ENCODE assay signal across 33 cellular contexts in the genomic region with DNA sequence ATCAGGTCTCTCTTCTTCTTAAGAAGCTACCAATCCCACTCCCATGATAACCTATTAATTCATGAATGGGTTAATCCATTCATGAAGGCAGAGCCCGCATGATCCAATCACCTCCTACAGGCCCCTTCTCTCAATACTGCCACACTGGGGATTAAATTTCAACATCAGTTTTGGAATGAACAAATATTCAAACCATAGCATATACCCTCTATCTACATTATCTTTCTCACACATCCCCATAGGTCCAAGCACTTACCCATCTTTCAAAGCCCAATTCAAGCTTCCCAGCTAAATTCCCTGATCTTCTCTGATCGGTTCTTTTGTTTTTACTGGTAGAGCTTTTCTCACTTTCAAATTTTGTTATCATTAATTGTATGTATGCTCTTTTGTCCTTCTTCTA. TPM values are rescaled to one million over a fixed set of nuclear protein-coding genes. Genes with fewer than 3 reads are reported as not detected.
DNase-seq lines count a peak whose midpoint lies in the region; ATAC-seq and TF ChIP-seq lines count a peak whose summit lies in the region.
"Had no signal": no experiment of that assay in that cellular context is flagged by ENCODE, and none has a peak within 500 bp of the region (broad histone marks: within the 10 kb centered on the region; RNA-seq: fewer than 3 reads in every experiment).

No MANE protein-coding gene starts in this region.

- TF ChIP-seq EP300 in stomach (IDR thresholded peaks at IDR 0.05), result no peak

- in situ Hi-C loops in SK-MEL-5 (cut with HindIII; ENCODE audit: low pct_unique_long_range_greater_than_20kb, low sequenced_read_pairs), result no loop called here

- H3K27me3 ChIP-seq in esophagus squamous epithelium (no peaks in the 10 kb centered on the region), stomach (no peaks in the 10 kb centered on the region)
- H3K27me3 ChIP-seq: ascending aorta, BLaER1, testis, vagina had no signal

- POLR2A ChIA-PET in OCI-LY7 (lab: Charles Lee), result interaction anchor here (0.6 kb wide), 1 partner anchor 80 kb away, joined by 4 read pairs; no protein-coding TSS in a partner anchor

- H3K4me3 Mint-ChIP-seq in activated naive CD4-positive, alpha-beta T cell treated with anti-CD3 and anti-CD28 coated beads, Interleukin-2, amount 50 U/mL, for 24 hours, result peak overlapping the region; percentile 50
- H3K4me3 Mint-ChIP-seq in activated naive CD4-positive, alpha-beta T cell treated with anti-CD3 and anti-CD28 coated beads, Interleukin-2, amount 10 ng/mL, durations not matched to agents 7 days and 5 days, result no peak overlapping the region
- H3K4me3 Mint-ChIP-seq: activated naive CD4-positive, alpha-beta T cell treated with anti-CD3 and anti-CD28 coated beads for 36 hours; central memory CD8-positive, alpha-beta T cell; memory B cell had no signal

- H4K20me1 ChIP-seq in OCI-LY7 (ENCODE audit: insufficient read depth, low read length), result no peaks in the 10 kb centered on the region
- H4K20me1 ChIP-seq: BLaER1 had no signal

- CTCF ChIA-PET in activated naive CD4-positive, alpha-beta T cell treated with anti-CD3 and anti-CD28 coated beads, Interleukin-2, amount 10 ng/mL, durations not matched to agents 7 days and 5 days (lab: Charles Lee), result interaction anchor here (1.2 to 1.6 kb wide), 2 partner anchors 21 to 269 kb away, joined by 4 read pairs; no protein-coding TSS in a partner anchor
- CTCF ChIA-PET in OCI-LY7 (lab: Charles Lee; ENCODE audit: unreplicated experiment), result no interaction called here

- ATAC-seq in activated CD4-positive, CD25-positive, alpha-beta regulatory T cell treated with anti-CD3 and anti-CD28 coated beads, Interleukin-2, amount 50 U/mL, for 24 hours, result no peak

- H3K36me3 Mint-ChIP-seq in activated naive CD4-positive, alpha-beta T cell treated with anti-CD3 and anti-CD28 coated beads, Interleukin-2, amount 50 U/mL, for 24 hours, result no peaks in the 10 kb centered on the region
- no peaks in the 10 kb centered on the region for H3K36me3 Mint-ChIP-seq in activated naive CD4-positive, alpha-beta T cell treated with anti-CD3 and anti-CD28 coated beads, Interleukin-2, amount 10 ng/mL, durations not matched to agents 7 days and 5 days
- H3K36me3 Mint-ChIP-seq: memory B cell had no signal

- H3K27ac ChIP-seq in esophagus squamous epithelium (peak overlapping the region in 3 of 4 donors; percentile 48 to 70 (median 69)), stomach (peak overlapping the region; percentile 65 to 87 (median 71)), OCI-LY7 (ENCODE audit: low read depth, low read length, poor library complexity, severe bottlenecking) (no peak overlapping the region)
- H3K27ac ChIP-seq: ascending aorta, BLaER1, testis had no signal

- TF ChIP-seq CTCF in esophagus squamous epithelium (IDR thresholded peaks at IDR 0.05) (no peak), stomach (IDR thresholded peaks at IDR 0.05) (no peak), OCI-LY7 (conservative IDR thresholded peaks at IDR 0.05; ENCODE audit: low read length) (no peak)

- no peak overlapping the region for H2AFZ ChIP-seq in OCI-LY7 (ENCODE audit: low read length)

- peaks cover 0 to 17% (median 10%) of the 10 kb centered on the region in 3 donors for H3K4me1 ChIP-seq in esophagus squamous epithelium
- H3K4me1 ChIP-seq in stomach, result peaks cover 0 to 23% (median 0%) of the 10 kb centered on the region in 4 donors
- H3K4me1 ChIP-seq in OCI-LY7 (ENCODE audit: insufficient read depth, low read length, poor library complexity, severe bottlenecking), result no peaks in the 10 kb centered on the region
- H3K4me1 ChIP-seq: ascending aorta, testis, vagina had no signal

- intact Hi-C loops in esophagus squamous epithelium (cut with DNase I), result no loop called here
- intact Hi-C loops in stomach (cut with DNase I; ENCODE audit: low total_unique reads), result no loop called here
- intact Hi-C loops in OCI-LY7 (cut with micrococcal nuclease; ENCODE audit: unreplicated experiment), result no loop called here

- TF ChIP-seq POLR2A in esophagus squamous epithelium (IDR thresholded peaks at IDR 0.05) (no peak), stomach (IDR thresholded peaks at IDR 0.05) (no peak)

- no TSS peak for BruUV-seq in OCI-LY7 (replicated peaks; lab: Mats Ljungman, UMichigan)

- no peak overlapping the region for H3K4me2 ChIP-seq in OCI-LY7 (ENCODE audit: low read length)
- H3K4me2 ChIP-seq: BLaER1 had no signal

- DNase-seq in activated naive CD4-positive, alpha-beta T cell treated with anti-CD3 and anti-CD28 coated beads, Interleukin-2, amount 10 ng/mL, durations not matched to agents 7 days and 5 days, result no peak
- DNase-seq in SK-MEL-5 (ENCODE audit: low read depth, low spot score) (peak; percentile 54), esophagus squamous epithelium (lab: John Stamatoyannopoulos, UW) (no peak), stomach (no peak), NOMO-1 treated with dmso at 0.1 percent for 144 hours (lab: John Stamatoyannopoulos, UW; ENCODE audit: unreplicated experiment) (no peak), OCI-LY7 (ENCODE audit: low spot score) (no peak)
- DNase-seq: activated CD4-positive, alpha-beta T cell treated with anti-CD3 and anti-CD28 coated beads for 1 hour; activated naive CD4-positive, alpha-beta T cell treated with anti-CD3 and anti-CD28 coated beads for 36 hours; activated T-cell treated with anti-CD3 and anti-CD28 coated beads, Interleukin-2, amount 50 U/mL, for 48 hours; COR-L47; DMS79 treated with DMSO at 0.1 percent for 48 hours; glutamatergic neuron; NCI-H1105; NCI-H2029 treated with DMSO at 0.1 percent for 48 hours; NCI-H748 treated with DMSO at 0.1 percent for 48 hours; OCI-M1; SHP77 treated with DMSO at 0.1 percent for 48 hours; small intestine; stimulated activated CD4-positive, alpha-beta T cell treated with anti-CD3 and anti-CD28 coated beads, Interleukin-2, amount 100 ng/mL, for 24 hours; testis had no signal

- WGBS in esophagus squamous epithelium, 2 donors, result 93 to 96% methylated on average over 2 of the region's 2 CpGs
- WGBS in stomach, 5 donors, result 87 to 94% (median 90%) methylated on average over 2 of the region's 2 CpGs

- no peaks in the 10 kb centered on the region for H3K9me3 Mint-ChIP-seq in activated naive CD4-positive, alpha-beta T cell treated with anti-CD3 and anti-CD28 coated beads, Interleukin-2, amount 50 U/mL, for 24 hours
- H3K9me3 Mint-ChIP-seq in activated naive CD4-positive, alpha-beta T cell treated with anti-CD3 and anti-CD28 coated beads, Interleukin-2, amount 10 ng/mL, durations not matched to agents 7 days and 5 days, result no peaks in the 10 kb centered on the region
- H3K9me3 Mint-ChIP-seq: activated naive CD4-positive, alpha-beta T cell treated with anti-CD3 and anti-CD28 coated beads for 36 hours; central memory CD8-positive, alpha-beta T cell; memory B cell had no signal

- H3K79me2 ChIP-seq in OCI-LY7 (ENCODE audit: insufficient read depth, low read depth, low read length), result no peaks in the 10 kb centered on the region

- peak overlapping the region; percentile 89 for H3K27ac Mint-ChIP-seq in activated naive CD4-positive, alpha-beta T cell treated with anti-CD3 and anti-CD28 coated beads, Interleukin-2, amount 50 U/mL, for 24 hours
- no peak overlapping the region for H3K27ac Mint-ChIP-seq in activated naive CD4-positive, alpha-beta T cell treated with anti-CD3 and anti-CD28 coated beads, Interleukin-2, amount 10 ng/mL, durations not matched to agents 7 days and 5 days
- H3K27ac Mint-ChIP-seq: activated naive CD4-positive, alpha-beta T cell treated with anti-CD3 and anti-CD28 coated beads for 36 hours; memory B cell had no signal

- no peaks in the 10 kb centered on the region for H3K27me3 Mint-ChIP-seq in activated naive CD4-positive, alpha-beta T cell treated with anti-CD3 and anti-CD28 coated beads, Interleukin-2, amount 50 U/mL, for 24 hours
- H3K27me3 Mint-ChIP-seq in activated naive CD4-positive, alpha-beta T cell treated with anti-CD3 and anti-CD28 coated beads, Interleukin-2, amount 10 ng/mL, durations not matched to agents 7 days and 5 days, result no peaks in the 10 kb centered on the region
- H3K27me3 Mint-ChIP-seq: memory B cell had no signal

- H3K4me3 ChIP-seq in esophagus squamous epithelium, result no peak overlapping the region
- H3K4me3 ChIP-seq in stomach, result no peak overlapping the region
- H3K4me3 ChIP-seq in OCI-LY7 (ENCODE audit: low read depth, low read length, poor library complexity, severe bottlenecking), result no peak overlapping the region
- H3K4me3 ChIP-seq: ascending aorta, BLaER1, GM12878, testis, vagina had no signal

- H3K9me3 ChIP-seq in esophagus squamous epithelium (no peaks in the 10 kb centered on the region), stomach (no peaks in the 10 kb centered on the region), OCI-LY7 (ENCODE audit: low read length) (no peaks in the 10 kb centered on the region)
- H3K9me3 ChIP-seq: ascending aorta, BLaER1, testis, vagina had no signal

- peaks cover 29% of the 10 kb centered on the region for H3K4me1 Mint-ChIP-seq in activated naive CD4-positive, alpha-beta T cell treated with anti-CD3 and anti-CD28 coated beads, Interleukin-2, amount 50 U/mL, for 24 hours
- H3K4me1 Mint-ChIP-seq in activated naive CD4-positive, alpha-beta T cell treated with anti-CD3 and anti-CD28 coated beads, Interleukin-2, amount 10 ng/mL, durations not matched to agents 7 days and 5 days, result peaks cover 15% of the 10 kb centered on the region
- H3K4me1 Mint-ChIP-seq: memory B cell had no signal

- H3K36me3 ChIP-seq in esophagus squamous epithelium (no peaks in the 10 kb centered on the region), stomach (no peaks in the 10 kb centered on the region), OCI-LY7 (ENCODE audit: insufficient read depth, low read length) (no peaks in the 10 kb centered on the region)
- H3K36me3 ChIP-seq: ascending aorta, BLaER1, vagina had no signal

- no peaks in the 10 kb centered on the region for H3K9me2 ChIP-seq in OCI-LY7 (ENCODE audit: insufficient read depth, low read length)

RNA-seq across cellular contexts. Expression of gene SHOC1, which starts 10.5 kb away (rescaled TPM):
- 0.16 and 0.37 TPM in 2 replicates for total RNA-seq in SK-MEL-5 (2014; rRNA removed; shearing (Covaris generic))
- polyA plus RNA-seq in SK-MEL-5 (2015; cell fraction: cytosol; rRNA removed), result 0.08 TPM in 1 of 2 replicates, not detected in the other
- 1.0 and 1.4 TPM in 2 replicates for polyA plus RNA-seq in SK-MEL-5 (2015; cell fraction: nucleus; rRNA removed)
- total RNA-seq in esophagus squamous epithelium, result 1 to 10 TPM in 1 of 4 donors, under 1 TPM in 1, not detected in 2; 0.15 to 5.8 TPM
- total RNA-seq in stomach, result under 1 TPM in 1 of 5 donors, not detected in 4; 0.18 TPM
- polyA plus RNA-seq in stomach, result under 1 TPM; 0.15 to 0.31 (median 0.19) TPM
- total RNA-seq in OCI-LY7 (2014; rRNA removed; shearing (Covaris generic)), result not detected in 2 replicates
- not detected in 2 replicates for total RNA-seq in OCI-LY7 (2022)
- total RNA-seq: A673; activated CD8-positive, alpha-beta memory T cell treated with anti-CD3 and anti-CD28 coated beads for 36 hours; activated naive CD4-positive, alpha-beta T cell treated with anti-CD3 and anti-CD28 coated beads for 36 hours; ascending aorta; dermis microvascular lymphatic vessel endothelial cell; myocyte; pulmonary artery endothelial cell had no signal
